6 cellular contexts compared by ENCODE assay signal in genomic region chr9:128190516-128191405, GRCh38. TPM values are rescaled to one million over a fixed set of nuclear protein-coding genes. Genes with fewer than 3 reads are reported as not detected.
DNase-seq lines count a peak whose midpoint lies in the region; ATAC-seq and TF ChIP-seq lines count a peak whose summit lies in the region.

No MANE protein-coding gene starts in this region.

- no peak for TF ChIP-seq CTCF in AG09309 (IDR thresholded peaks at IDR 0.05; ENCODE audit: control insufficient read depth, insufficient read depth, low read depth, low read length, missing control alignments)
- no peak for TF ChIP-seq CTCF in ascending aorta (IDR thresholded peaks at IDR 0.05)

- H3K4me1 ChIP-seq in ascending aorta (peaks cover 0 to 13% of the 10 kb centered on the region in 2 donors), muscle layer of colon (ENCODE audit: insufficient read depth, low read length) (peaks cover 19% of the 10 kb centered on the region)

- H3K4me3 ChIP-seq in AG09309 (ENCODE audit: control insufficient read depth, low read depth, low read length): peak overlapping the region; percentile 75
- peak overlapping the region; percentile 69 to 97 for H3K4me3 ChIP-seq in ascending aorta
- H3K4me3 ChIP-seq in muscle layer of colon (ENCODE audit: low read depth in 1 of 2, low read length in 2 of 2): peak overlapping the region; percentile 66 to 88

- peak overlapping the region; percentile 97 for H3K9ac ChIP-seq in muscle layer of colon (ENCODE audit: low read length)

- H3K27ac ChIP-seq in ascending aorta (peak overlapping the region; percentile 77), muscle layer of colon (ENCODE audit: low read depth, low read length) (peak overlapping the region; percentile 89)

- ATAC-seq in HG02571 (IDR thresholded peaks at IDR 0.05; ENCODE audit: unreplicated experiment) (peak; percentile 16), HG02642 (IDR thresholded peaks at IDR 0.05; ENCODE audit: poor library complexity, unreplicated experiment) (no peak)

- DNase-seq in AG09309 (ENCODE audit: low read depth) (no peak), ascending aorta (ENCODE audit: low spot score in 2 of 2) (no peak), NCI-H1105 (lab: John Stamatoyannopoulos, UW) (no peak)

- peaks cover 14 to 20% of the 10 kb centered on the region in 2 donors for H3K36me3 ChIP-seq in ascending aorta
- H3K36me3 ChIP-seq in muscle layer of colon (ENCODE audit: insufficient read depth, low read length): peaks cover 24% of the 10 kb centered on the region

- no peaks in the 10 kb centered on the region for H3K27me3 ChIP-seq in ascending aorta
- H3K27me3 ChIP-seq in muscle layer of colon (ENCODE audit: control insufficient read depth in 1 of 2, insufficient read depth in 2 of 2, low read length in 2 of 2): no peaks in the 10 kb centered on the region

- intact Hi-C loops in ascending aorta (cut with DNase I): loop anchor here (1.0 to 5.0 kb wide), 2 partner anchors 13 to 87 kb away; partner anchors contain the start of genes DNM1, GOLGA2 and SWI5

- no peaks in the 10 kb centered on the region for H3K9me3 ChIP-seq in ascending aorta
- no peaks in the 10 kb centered on the region for H3K9me3 ChIP-seq in muscle layer of colon (ENCODE audit: low read length)

RNA-seq across cellular contexts. Expression of gene CIZ1, which starts 0.6 kb away (rescaled TPM):
- 85.8 TPM for total RNA-seq in ascending aorta

RNA-seq across cellular contexts. Expression of gene DNM1, which starts 12.4 kb away (rescaled TPM):
- 31.9 TPM for total RNA-seq in ascending aorta

RNA-seq across cellular contexts. Expression of gene BBLN, which starts 30.7 kb away (rescaled TPM):
- total RNA-seq in ascending aorta: 389 TPM

RNA-seq across cellular contexts. Expression of gene LCN2, which starts 41.5 kb away (rescaled TPM):
- total RNA-seq in ascending aorta: not detected
